12 cellular contexts compared by ENCODE assay signal in genomic region chr2:188322569-188323531, GRCh38. TPM values are rescaled to one million over a fixed set of nuclear protein-coding genes. Genes with fewer than 3 reads are reported as not detected.
A peak's percentile ranks its signal among the peaks of the same experiment; 100 is the strongest.
DNase-seq lines count a peak whose midpoint lies in the region; TF ChIP-seq lines count a peak whose summit lies in the region.
"Had no signal": no experiment of that assay in that cellular context is flagged by ENCODE, and none has a peak within 500 bp of the region (broad histone marks: within the 10 kb centered on the region; RNA-seq: fewer than 3 reads in every experiment).

No MANE protein-coding gene starts in this region.

- H3K9me3 ChIP-seq in SK-N-SH (no peaks in the 10 kb centered on the region), skeletal muscle satellite cell (replicated peaks; ENCODE audit: low read length) (no peaks in the 10 kb centered on the region)

- TF ChIP-seq RAD21 in SK-N-SH (IDR thresholded peaks at IDR 0.05; ENCODE audit: low read length) = no peak

- no peaks in the 10 kb centered on the region; the same call in 1 of the 2 replicates for H3K27me3 Mint-ChIP-seq in HFFc6 (ENCODE audit: insufficient read depth)
- H3K27me3 Mint-ChIP-seq: CD8-positive, alpha-beta memory T cell had no signal

- peak; percentile 61 for DNase-seq in HFFc6
- no peak for DNase-seq in SK-N-SH
- peak; percentile 42 for DNase-seq in fibroblast of pulmonary artery (ENCODE audit: low read depth)
- DNase-seq in effector CD4-positive, alpha-beta T cell = no peak
- no peak for DNase-seq in inferior parietal cortex (ENCODE audit: extremely low spot score)
- DNase-seq in H7 = no peak
- DNase-seq: activated T-cell treated with anti-CD3 and anti-CD28 coated beads, Interleukin-2, amount 50 U/mL, for 1 hour; CD8-positive, alpha-beta memory T cell; effector memory CD4-positive, alpha-beta T cell; natural killer cell; NK-92 treated with Interleukin-12 subunit alpha and Interleukin-12 subunit beta, amount 100 ng/mL, for 24 hours had no signal

- no peaks in the 10 kb centered on the region for H4K20me1 ChIP-seq in SK-N-SH (ENCODE audit: insufficient read depth)

- 0 out of 4 replicates have a peak, but pooled peaks of 1 of the 2 experiments have one; percentile 31 for TF ChIP-seq EP300 in SK-N-SH (IDR thresholded peaks at IDR 0.05; ENCODE audit: borderline replicate concordance in 1 of 2, low read depth in 1 of 2, low read length in 1 of 2)

- CTCF ChIA-PET in SK-N-SH (lab: Yijun Ruan, JAX) = interaction anchor here (1.0 to 2.2 kb wide), 3 partner anchors 9 to 189 kb away, joined by 3 to 8 read pairs (median 3); partner anchors contain the start of gene GULP1

- peak overlapping the region; percentile 72 to 85 for H3K27ac ChIP-seq in SK-N-SH (ENCODE audit: low read depth in 2 of 2, low read length in 1 of 2)

- H3F3A ChIP-seq in SK-N-SH (replicated peaks; ENCODE audit: insufficient read depth) = peaks cover 39% of the 10 kb centered on the region

- H3K9me2 ChIP-seq in SK-N-SH = no peaks in the 10 kb centered on the region

- peaks cover 37 to 53% of the 10 kb centered on the region in 2 experiments for H3K4me1 ChIP-seq in SK-N-SH (ENCODE audit: control insufficient read depth in 1 of 2, insufficient read depth in 2 of 2, low read depth in 1 of 2, low read length in 1 of 2)
- H3K4me1 ChIP-seq in skeletal muscle satellite cell (ENCODE audit: control insufficient read depth, insufficient read depth, low read length) = peaks cover 71% of the 10 kb centered on the region

- H3K4me3 ChIP-seq in SK-N-SH (ENCODE audit: low read depth in 2 of 2, low read length in 1 of 2) (no peak overlapping the region), fibroblast of pulmonary artery (replicated peaks; ENCODE audit: low read depth, low read length) (no peak overlapping the region), skeletal muscle satellite cell (ENCODE audit: low read length) (peak overlapping the region; percentile 37), H7 (ENCODE audit: insufficient read depth, low read depth, low read length) (no peak overlapping the region)

- WGBS in SK-N-SH (ENCODE audit: low lambda C conversion rate) = 43% methylated on average over 6 of the region's 6 CpGs

- TF ChIP-seq CTCF in HFFc6 (IDR thresholded peaks at IDR 0.05) = no peak
- no peak for TF ChIP-seq CTCF in SK-N-SH (IDR thresholded peaks at IDR 0.05)
- no peak for TF ChIP-seq CTCF in fibroblast of pulmonary artery (IDR thresholded peaks at IDR 0.05; ENCODE audit: low read length, missing control alignments)

- peaks cover 88% of the 10 kb centered on the region for H3K79me2 ChIP-seq in SK-N-SH (ENCODE audit: insufficient read depth)

- H3K36me3 ChIP-seq in SK-N-SH (replicated peaks in 1 of 2; ENCODE audit: control insufficient read depth in 1 of 2, insufficient read depth in 2 of 2, low read length in 1 of 2) (peaks cover 0 to 17% of the 10 kb centered on the region in 2 experiments), skeletal muscle satellite cell (ENCODE audit: insufficient read depth, low read length) (no peaks in the 10 kb centered on the region), H7 (replicated peaks; ENCODE audit: control insufficient read depth, insufficient read depth, low read length) (no peaks in the 10 kb centered on the region)

- peak overlapping the region; percentile 39; the same call in 1 of the 2 replicates for H3K9ac ChIP-seq in SK-N-SH
- peak overlapping the region; percentile 67 for H3K9ac ChIP-seq in skeletal muscle satellite cell (ENCODE audit: low read depth, low read length)

- H3K4me3 Mint-ChIP-seq in HFFc6 = peak overlapping the region; percentile 67
- H3K4me3 Mint-ChIP-seq: CD8-positive, alpha-beta memory T cell; natural killer cell had no signal

- peaks cover 76% of the 10 kb centered on the region for H3K4me1 Mint-ChIP-seq in HFFc6 (ENCODE audit: low read depth)
- H3K4me1 Mint-ChIP-seq: CD8-positive, alpha-beta memory T cell; natural killer cell had no signal

- POLR2A ChIA-PET in SK-N-SH (lab: Yijun Ruan, JAX) = interaction anchor here (1.3 to 1.4 kb wide), 2 partner anchors 15 to 31 kb away, joined by 3 to 4 read pairs; partner anchors contain the start of gene GULP1

- peak overlapping the region; percentile 81 for H3K27ac Mint-ChIP-seq in HFFc6
- H3K27ac Mint-ChIP-seq: CD8-positive, alpha-beta memory T cell; natural killer cell had no signal

- H3K4me2 ChIP-seq in SK-N-SH (peak overlapping the region; percentile 64), skeletal muscle satellite cell (ENCODE audit: low read length) (peak overlapping the region; percentile 67)

- H2AFZ ChIP-seq in SK-N-SH (ENCODE audit: low read depth) = peak overlapping the region; percentile 20; the same call in 1 of the 2 replicates

- no peaks in the 10 kb centered on the region for H3K9me3 Mint-ChIP-seq in HFFc6

- H3K36me3 Mint-ChIP-seq in HFFc6 (ENCODE audit: low read depth) = peaks cover 15% of the 10 kb centered on the region; the same call in 1 of the 2 replicates
- H3K36me3 Mint-ChIP-seq: CD8-positive, alpha-beta memory T cell; natural killer cell had no signal

- no peaks in the 10 kb centered on the region for H3K27me3 ChIP-seq in SK-N-SH (ENCODE audit: insufficient read depth)
- H3K27me3 ChIP-seq in skeletal muscle satellite cell (ENCODE audit: control insufficient read depth, insufficient read depth, low read length) = no peaks in the 10 kb centered on the region
- H3K27me3 ChIP-seq in H7 (ENCODE audit: control insufficient read depth, insufficient read depth, low read length) = no peaks in the 10 kb centered on the region

TF ChIP-seq in SK-N-SH, 30 proteins besides CTCF, POLR2A, EP300 and RAD21 (continues in another document):
- TF ChIP-seq RCOR1 (IDR thresholded peaks at IDR 0.05; ENCODE audit: low read length) (no peak), ELF1 (IDR thresholded peaks at IDR 0.05) (no peak), REST (IDR thresholded peaks at IDR 0.05; ENCODE audit: low read depth, low read length) (no peak), RFX5 (IDR thresholded peaks at IDR 0.05; ENCODE audit: low read length) (no peak), MAX (IDR thresholded peaks at IDR 0.05; ENCODE audit: low read depth) (no peak), ZBTB33 (IDR thresholded peaks at IDR 0.05; ENCODE audit: borderline replicate concordance, low read depth) (no peak), MXI1 (IDR thresholded peaks at IDR 0.05; ENCODE audit: low read depth, low read length) (no peak), FOXM1 (IDR thresholded peaks at IDR 0.05; ENCODE audit: low read depth) (no peak), NRF1 (IDR thresholded peaks at IDR 0.05; ENCODE audit: low read depth, low read length) (no peak), GATA2 (CRISPR knock-in tag; IDR thresholded peaks at IDR 0.05) (peak; percentile 60; the same call in 1 of the 2 replicates), TEAD4 (IDR thresholded peaks at IDR 0.05; ENCODE audit: borderline replicate concordance, insufficient read depth) (no peak), FOSL2 (IDR thresholded peaks at IDR 0.05; ENCODE audit: borderline replicate concordance, low read depth) (peak; percentile 39; the same call in 1 of the 2 replicates), JUND (IDR thresholded peaks at IDR 0.05) (0 out of 2 replicates have a peak, but pooled peaks have one; percentile 29)

RNA-seq across cellular contexts. Expression of gene GULP1, which starts 31.2 kb away (rescaled TPM):
- 10 to 100 TPM; 33.3 to 76.1 (median 63.9) TPM for total RNA-seq in HFFc6 (2021; fragmentation: NEBNext Ultra II Directional; extraction: Animal tissue kit (Norgen Biotek cat#: 25700))
- 33.8 and 35.0 TPM in 2 replicates for polyA plus RNA-seq in SK-N-SH (2012; rRNA removed)
- 41.0 and 47.1 TPM in 2 replicates for polyA plus RNA-seq in SK-N-SH (2012; cell fraction: cytosol; rRNA removed)
- 29.7 and 32.6 TPM in 2 replicates for polyA plus RNA-seq in SK-N-SH (2012; cell fraction: nucleus; rRNA removed)
- total RNA-seq in skeletal muscle satellite cell (2012; rRNA removed) = 21.0 and 21.4 TPM in 2 replicates
- total RNA-seq in H7 (2014; rRNA removed; shearing (Covaris generic)) = 49.4 and 63.8 TPM in 2 replicates
- total RNA-seq: CD8-positive, alpha-beta memory T cell; natural killer cell had no signal
- polyA plus RNA-seq: CD8-positive, alpha-beta memory T cell had no signal

Comparison
In these comparisons a context has a peak if more than half of its experiments do, and no peak if none do; other contexts are left out.
1. DNase-seq: peak in HFFc6 (single experiment) and fibroblast of pulmonary artery (single experiment); none in SK-N-SH (single experiment), effector CD4-positive, alpha-beta T cell (single experiment), inferior parietal cortex (single experiment) and H7 (single experiment).